Comparison of ENCODE assay signal across 21 cellular contexts in genomic region chr10:43132796-43133195, GRCh38.
"Had no signal": no experiment of that assay in that cellular context is flagged by ENCODE, and none has a peak within 500 bp of the region (broad histone marks: within the 10 kb centered on the region; RNA-seq: fewer than 3 reads in every experiment).

No MANE protein-coding gene starts in this region.

- H3K36me3 Mint-ChIP-seq: neural progenitor cell had no signal

- H3K9me3 ChIP-seq: tibial nerve, uterus had no signal

- H3K27ac Mint-ChIP-seq: neural progenitor cell; progenitor cell of endocrine pancreas; T-helper 2 cell treated with Interferon-gamma antibody and Interleukin-4, amounts not matched to agents 5 μg/mL and 100 μg/mL, for 36 hours had no signal

- H3K4me3 ChIP-seq: neural progenitor cell, tibial nerve, uterus had no signal

- DNase-seq: activated CD4-positive, CD25-positive, alpha-beta regulatory T cell; activated effector memory CD4-positive, alpha-beta T cell treated with Interleukin-2 at 50 U/mL for 16 hours; activated naive CD4-positive, alpha-beta T cell treated with anti-CD3 and anti-CD28 coated beads, Interleukin-2, amount 50 U/mL, for 16 hours; activated T-cell treated with anti-CD3 and anti-CD28 coated beads, Interleukin-2, amount 50 U/mL, for 1 hour; aorta; brain microvascular endothelial cell; central memory CD4-positive, alpha-beta T cell; hypothalamus; kidney; mammary epithelial cell; midbrain; stimulated activated CD4-positive, alpha-beta T cell treated with anti-CD3 and anti-CD28 coated beads, Interleukin-12 subunit alpha, Interleukin-12 subunit beta, amount 100 ng/mL, for 4 hours; stimulated activated CD4-positive, alpha-beta T cell treated with anti-CD3 and anti-CD28 coated beads, Interleukin-1b, Interleukin-23, amount 100 ng/mL, for 48 hours; stimulated activated CD8-positive, alpha-beta memory T cell treated with anti-CD3 and anti-CD28 coated beads, Interleukin-4, amount 100 ng/mL, for 48 hours; stimulated activated naive CD4-positive, alpha-beta T cell treated with Interleukin-2 at 50 U/mL for 16 hours; uterus had no signal

- H3K27me3 ChIP-seq: brain microvascular endothelial cell, neural progenitor cell, tibial nerve, uterus had no signal

- H3K27ac ChIP-seq: brain microvascular endothelial cell, neural progenitor cell, tibial nerve, uterus had no signal

- H3K36me3 ChIP-seq: brain microvascular endothelial cell, neural progenitor cell, tibial nerve, uterus had no signal

- H3K4me1 ChIP-seq: neural progenitor cell, uterus had no signal

- H3K9me3 Mint-ChIP-seq: neural progenitor cell; T-helper 2 cell treated with Interferon-gamma antibody and Interleukin-4, amounts not matched to agents 5 μg/mL and 100 μg/mL, for 36 hours had no signal

- H3K4me3 Mint-ChIP-seq: neural progenitor cell; T-helper 2 cell treated with Interferon-gamma antibody and Interleukin-4, amounts not matched to agents 5 μg/mL and 100 μg/mL, for 36 hours had no signal

- ATAC-seq: left lobe of liver had no signal
